22 cellular contexts compared by ENCODE assay signal in the genomic region with DNA sequence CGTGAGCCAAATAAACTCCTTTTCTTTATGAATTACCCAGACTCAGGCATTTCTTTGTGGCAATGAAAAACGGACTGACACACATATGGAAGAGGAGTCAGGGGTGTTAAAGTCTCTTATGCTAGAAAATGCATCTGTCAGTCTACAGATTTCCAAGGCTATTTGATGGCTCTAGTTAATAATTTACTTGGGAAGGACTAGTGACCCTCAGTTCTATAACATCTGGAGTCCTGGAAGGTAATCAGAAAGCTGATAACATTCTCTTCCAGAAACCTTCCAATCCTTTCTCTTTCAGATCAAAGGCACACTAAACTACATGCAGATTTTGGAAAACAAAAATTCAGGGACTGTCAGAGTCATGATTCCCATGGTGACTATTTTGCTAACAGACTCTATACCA.
"Had no signal": no experiment of that assay in that cellular context is flagged by ENCODE, and none has a peak within 500 bp of the region (broad histone marks: within the 10 kb centered on the region; RNA-seq: fewer than 3 reads in every experiment).

No MANE protein-coding gene starts in this region.

- DNase-seq: dorsolateral prefrontal cortex; effector CD4-positive, alpha-beta T cell; hypothalamus; immature natural killer cell; left ventricle myocardium superior; lower lobe of right lung; natural killer cell; stimulated activated CD4-positive, alpha-beta T cell treated with anti-CD3 and anti-CD28 coated beads, Interleukin-2, amount 100 ng/mL, for 24 hours; stimulated activated CD4-positive, alpha-beta T cell treated with anti-CD3 and anti-CD28 coated beads, Interleukin-4, amount 100 ng/mL, for 4 hours; stimulated activated naive B cell treated with anti-CD40 and anti-IgM and Interleukin-4, amounts not matched to agents 10 μg/mL and 1 μg/mL and 100 μg/mL, for 72 hours; upper lobe of right lung; uterus had no signal

- H3K9me3 Mint-ChIP-seq: immature natural killer cell; natural killer cell; stimulated activated naive B cell treated with anti-CD40 and anti-IgM and Interleukin-4, amounts not matched to agents 10 μg/mL and 1 μg/mL and 100 μg/mL, for 72 hours; stimulated activated naive CD8-positive, alpha-beta T cell treated with anti-CD3 and anti-CD28 coated beads, Interleukin-15, Interleukin-2, amounts not matched to agents 100 ng/mL and 50 ng/mL, for 24 hours had no signal

- FAIRE-seq: colon, frontal cortex, keratinocyte had no signal

- H3K4me3 Mint-ChIP-seq: immature natural killer cell; natural killer cell; stimulated activated naive B cell treated with anti-CD40 and anti-IgM and Interleukin-4, amounts not matched to agents 10 μg/mL and 1 μg/mL and 100 μg/mL, for 72 hours; stimulated activated naive CD8-positive, alpha-beta T cell treated with anti-CD3 and anti-CD28 coated beads, Interleukin-15, Interleukin-2, amounts not matched to agents 100 ng/mL and 50 ng/mL, for 24 hours had no signal

- H3K27me3 Mint-ChIP-seq: progenitor cell of endocrine pancreas; stimulated activated naive B cell treated with anti-CD40 and anti-IgM and Interleukin-4, amounts not matched to agents 10 μg/mL and 1 μg/mL and 100 μg/mL, for 72 hours; stimulated activated naive CD8-positive, alpha-beta T cell treated with anti-CD3 and anti-CD28 coated beads, Interleukin-15, Interleukin-2, amounts not matched to agents 100 ng/mL and 50 ng/mL, for 24 hours had no signal

- H3K9me3 ChIP-seq: lower lobe of right lung, neutrophil, thoracic aorta, tibial nerve, upper lobe of right lung, uterus had no signal

- H3K36me3 Mint-ChIP-seq: immature natural killer cell; natural killer cell; stimulated activated naive B cell treated with anti-CD40 and anti-IgM and Interleukin-4, amounts not matched to agents 10 μg/mL and 1 μg/mL and 100 μg/mL, for 72 hours had no signal

- ATAC-seq: left ventricle myocardium superior; lower lobe of right lung; natural killer cell; sciatic nerve; stimulated activated naive B cell treated with anti-CD40 and anti-IgM and Interleukin-4, amounts not matched to agents 10 μg/mL and 1 μg/mL and 100 μg/mL, for 72 hours; upper lobe of right lung had no signal

- H3K27ac Mint-ChIP-seq: immature natural killer cell; natural killer cell; progenitor cell of endocrine pancreas; stimulated activated naive B cell treated with anti-CD40 and anti-IgM and Interleukin-4, amounts not matched to agents 10 μg/mL and 1 μg/mL and 100 μg/mL, for 72 hours; stimulated activated naive CD8-positive, alpha-beta T cell treated with anti-CD3 and anti-CD28 coated beads, Interleukin-15, Interleukin-2, amounts not matched to agents 100 ng/mL and 50 ng/mL, for 24 hours had no signal

- H3K4me1 ChIP-seq: lower lobe of right lung, parathyroid adenoma, tibial nerve, upper lobe of right lung, uterus had no signal

- H3K4me3 ChIP-seq: dorsolateral prefrontal cortex, lower lobe of right lung, thoracic aorta, tibial nerve, upper lobe of right lung, uterus had no signal

- H3K4me1 Mint-ChIP-seq: immature natural killer cell; natural killer cell; stimulated activated naive B cell treated with anti-CD40 and anti-IgM and Interleukin-4, amounts not matched to agents 10 μg/mL and 1 μg/mL and 100 μg/mL, for 72 hours had no signal

- H3K36me3 ChIP-seq: lower lobe of right lung, neutrophil, thoracic aorta, tibial nerve, upper lobe of right lung, uterus had no signal
